Comparison of ENCODE assay signal across 9 cellular contexts in genomic region chr20:60851826-60852704, GRCh38.
DNase-seq lines count a peak whose midpoint lies in the region; ATAC-seq, FAIRE-seq and TF ChIP-seq lines count a peak whose summit lies in the region.
"Had no signal": no experiment of that assay in that cellular context is flagged by ENCODE, and none has a peak within 500 bp of the region (broad histone marks: within the 10 kb centered on the region; RNA-seq: fewer than 3 reads in every experiment).

No MANE protein-coding gene starts in this region.

- H3K36me3 Mint-ChIP-seq in CD8-positive, alpha-beta memory T cell: peaks cover 0 to 5% (median 2%) of the 10 kb centered on the region in 3 donors

- ATAC-seq in HG03521 (IDR thresholded peaks at IDR 0.05; ENCODE audit: unreplicated experiment): no peak

- CTCF ChIA-PET in CD8-positive, alpha-beta memory T cell (lab: Charles Lee): no interaction called here

- no peak for FAIRE-seq in kidney (lab: Jason Lieb, UNC)

- no peak overlapping the region for H3K4me3 Mint-ChIP-seq in CD8-positive, alpha-beta memory T cell

- DNase-seq in Ammon's horn (ENCODE audit: low spot score): peak; percentile 8
- peak; percentile 28 for DNase-seq in HK-2 (ENCODE audit: unreplicated experiment)
- DNase-seq in SK-MEL-5 (ENCODE audit: low read depth, low spot score): peak; percentile 41
- DNase-seq in kidney: no peak
- DNase-seq in stimulated activated CD4-positive, alpha-beta T cell treated with anti-CD3 and anti-CD28 coated beads, Interleukin-2, amount 100 ng/mL, for 48 hours: no peak
- no peak for DNase-seq in CD8-positive, alpha-beta memory T cell
- DNase-seq in T-helper 9 cell: no peak

- POLR2A ChIA-PET in CD8-positive, alpha-beta memory T cell (lab: Charles Lee): no interaction called here

- no peaks in the 10 kb centered on the region for H3K4me1 Mint-ChIP-seq in CD8-positive, alpha-beta memory T cell

- H3K27ac ChIP-seq in kidney (ENCODE audit: low read depth in 2 of 2, low read length in 2 of 2): no peak overlapping the region
- H3K27ac ChIP-seq in CD8-positive, alpha-beta memory T cell (ENCODE audit: low read depth, low read length): no peak overlapping the region
- H3K27ac ChIP-seq: vagina had no signal

- no peaks in the 10 kb centered on the region for H3K4me1 ChIP-seq in kidney (ENCODE audit: control insufficient read depth in 1 of 2, insufficient read depth in 1 of 2, low read depth in 1 of 2, low read length in 2 of 2)
- H3K4me1 ChIP-seq in CD8-positive, alpha-beta memory T cell (ENCODE audit: insufficient read depth, low read length): no peaks in the 10 kb centered on the region
- H3K4me1 ChIP-seq: vagina had no signal

- H3K4me3 ChIP-seq in kidney (ENCODE audit: low read length in 2 of 2): no peak overlapping the region
- no peak overlapping the region for H3K4me3 ChIP-seq in CD8-positive, alpha-beta memory T cell (ENCODE audit: low read length)
- H3K4me3 ChIP-seq: vagina had no signal

- in situ Hi-C loops in SK-MEL-5 (cut with HindIII; ENCODE audit: low pct_unique_long_range_greater_than_20kb, low sequenced_read_pairs): no loop called here

- intact Hi-C loops in kidney (cut with DNase I): no loop called here

- no peaks in the 10 kb centered on the region for H3K27me3 ChIP-seq in CD8-positive, alpha-beta memory T cell (ENCODE audit: insufficient read depth, low read length, poor library complexity, severe bottlenecking)
- H3K27me3 ChIP-seq: vagina had no signal

- peaks cover 0 to 7% of the 10 kb centered on the region in 2 donors for H3K27me3 Mint-ChIP-seq in CD8-positive, alpha-beta memory T cell

- H3K9me3 Mint-ChIP-seq in CD8-positive, alpha-beta memory T cell: peaks cover 0 to 10% (median 8%) of the 10 kb centered on the region in 5 donors

- no peak overlapping the region for H3K9ac ChIP-seq in kidney (ENCODE audit: low read length in 2 of 2)

- no peak overlapping the region for H3K27ac Mint-ChIP-seq in CD8-positive, alpha-beta memory T cell

- peak; percentile 10 for TF ChIP-seq CTCF in kidney (IDR thresholded peaks at IDR 0.05; ENCODE audit: borderline replicate concordance, extremely low read depth, insufficient read depth)

- no peaks in the 10 kb centered on the region for H3K36me3 ChIP-seq in kidney (ENCODE audit: control insufficient read depth in 1 of 2, insufficient read depth in 2 of 2, low read length in 2 of 2)
- no peaks in the 10 kb centered on the region for H3K36me3 ChIP-seq in CD8-positive, alpha-beta memory T cell (ENCODE audit: insufficient read depth, low read length)
- H3K36me3 ChIP-seq: vagina had no signal

- no peaks in the 10 kb centered on the region for H3K9me3 ChIP-seq in kidney (ENCODE audit: control insufficient read depth in 1 of 2, low read length in 2 of 2)
- no peaks in the 10 kb centered on the region for H3K9me3 ChIP-seq in CD8-positive, alpha-beta memory T cell (ENCODE audit: low read length)

Comparison
In these comparisons a context has a peak if more than half of its experiments do, and no peak if none do; other contexts are left out.
1. DNase-seq: peak in Ammon's horn (single experiment), HK-2 (single experiment) and SK-MEL-5 (single experiment); none in kidney (single experiment), stimulated activated CD4-positive, alpha-beta T cell treated with anti-CD3 and anti-CD28 coated beads, Interleukin-2, amount 100 ng/mL, for 48 hours (0 of 2), CD8-positive, alpha-beta memory T cell (0 of 5) and T-helper 9 cell (single experiment).